ENCODE assay signal across 9 cellular contexts in genomic region chr3:38133557-38134405, GRCh38. TPM values are rescaled to one million over a fixed set of nuclear protein-coding genes. Genes with fewer than 3 reads are reported as not detected.
DNase-seq lines count a peak whose midpoint lies in the region; ATAC-seq, FAIRE-seq and TF ChIP-seq lines count a peak whose summit lies in the region.
"Had no signal": no experiment of that assay in that cellular context is flagged by ENCODE, and none has a peak within 500 bp of the region (broad histone marks: within the 10 kb centered on the region; RNA-seq: fewer than 3 reads in every experiment).

No MANE protein-coding gene starts in this region.

- ATAC-seq in T-helper 17 cell (no peak), HG03439 (IDR thresholded peaks at IDR 0.05; ENCODE audit: unreplicated experiment) (no peak)

- no peaks in the 10 kb centered on the region for H3K27me3 Mint-ChIP-seq in T-helper 17 cell
- H3K27me3 Mint-ChIP-seq in progenitor cell of endocrine pancreas: no peaks in the 10 kb centered on the region

- no peak for FAIRE-seq in kidney (lab: Jason Lieb, UNC)

- intact Hi-C loops in kidney (cut with DNase I): no loop called here

- H3K4me3 ChIP-seq in kidney (ENCODE audit: low read length in 2 of 2): peak overlapping the region in 1 of 2 donors; percentile 82
- H3K4me3 ChIP-seq: esophagus muscularis mucosa, testis had no signal

- peaks cover 39 to 53% of the 10 kb centered on the region in 2 donors for H3K4me1 ChIP-seq in kidney (ENCODE audit: control insufficient read depth in 1 of 2, insufficient read depth in 1 of 2, low read depth in 1 of 2, low read length in 2 of 2)

- H3K36me3 ChIP-seq in kidney (ENCODE audit: control insufficient read depth in 1 of 2, insufficient read depth in 2 of 2, low read length in 2 of 2): peaks cover 24 to 52% of the 10 kb centered on the region in 2 donors

- H3K9ac ChIP-seq in kidney (ENCODE audit: low read length in 2 of 2): peak overlapping the region in 1 of 2 donors; percentile 80

- H3K9me3 ChIP-seq in T-helper 17 cell (ENCODE audit: control insufficient read depth, low read length, poor library complexity, severe bottlenecking): no peaks in the 10 kb centered on the region
- no peaks in the 10 kb centered on the region for H3K9me3 ChIP-seq in kidney (ENCODE audit: control insufficient read depth in 1 of 2, low read length in 2 of 2)
- H3K9me3 ChIP-seq: esophagus muscularis mucosa, testis had no signal

- H3K4me1 Mint-ChIP-seq in T-helper 17 cell (peaks cover 52% of the 10 kb centered on the region), progenitor cell of endocrine pancreas (ENCODE audit: low read depth) (peaks cover 50% of the 10 kb centered on the region)

- H3K36me3 Mint-ChIP-seq in T-helper 17 cell (ENCODE audit: low read depth) (peaks cover 6% of the 10 kb centered on the region), progenitor cell of endocrine pancreas (ENCODE audit: insufficient read depth) (peaks cover 10% of the 10 kb centered on the region)

- peak; percentile 22 for DNase-seq in ELR (ENCODE audit: low read depth)
- no peak for DNase-seq in T-helper 17 cell
- DNase-seq in kidney: no peak
- DNase-seq in progenitor cell of endocrine pancreas (ENCODE audit: low spot score, unreplicated experiment): no peak
- no peak for DNase-seq in hepatic stellate cell (ENCODE audit: low spot score)
- no peak for DNase-seq in NCI-H187 treated with DMSO at 0.1 percent for 48 hours (lab: John Stamatoyannopoulos, UW)
- DNase-seq: testis had no signal

- H3K27ac Mint-ChIP-seq in T-helper 17 cell (peak overlapping the region; percentile 97), progenitor cell of endocrine pancreas (peak overlapping the region; percentile 58)

- H3K27ac ChIP-seq in kidney (ENCODE audit: low read depth in 2 of 2, low read length in 2 of 2): peak overlapping the region; percentile 61 to 74
- H3K27ac ChIP-seq: esophagus muscularis mucosa, testis had no signal

- TF ChIP-seq CTCF in kidney (IDR thresholded peaks at IDR 0.05; ENCODE audit: borderline replicate concordance, extremely low read depth, insufficient read depth): no peak
- no peak for TF ChIP-seq CTCF in progenitor cell of endocrine pancreas (IDR thresholded peaks at IDR 0.05; ENCODE audit: unreplicated experiment)

- H3K4me3 Mint-ChIP-seq in T-helper 17 cell (peak overlapping the region; percentile 67), progenitor cell of endocrine pancreas (ENCODE audit: low read depth) (peak overlapping the region; percentile 56)

- H3K9me3 Mint-ChIP-seq in progenitor cell of endocrine pancreas (ENCODE audit: low read depth): no peaks in the 10 kb centered on the region

RNA-seq across cellular contexts. Expression of gene ACAA1, which starts 3.1 kb away (rescaled TPM):
- total RNA-seq in T-helper 17 cell (10 to 100 TPM; 78.2 to 79.3 TPM), kidney (90.0 TPM), progenitor cell of endocrine pancreas (97.8 and 104 TPM in 2 replicates)
- 566 TPM for polyA plus RNA-seq in kidney (ENCODE audit: insufficient read depth, low read depth, low replicate concordance)

RNA-seq across cellular contexts. Expression of gene MYD88, which starts 4.7 kb away (rescaled TPM):
- 10 to 100 TPM; 44.0 to 45.5 TPM for total RNA-seq in T-helper 17 cell
- 34.5 TPM for total RNA-seq in kidney
- 20.8 TPM for polyA plus RNA-seq in kidney (ENCODE audit: insufficient read depth, low read depth, low replicate concordance)
- total RNA-seq in progenitor cell of endocrine pancreas: 23.9 and 24.2 TPM in 2 replicates

RNA-seq across cellular contexts. Expression of gene OXSR1, which starts 31.6 kb away (rescaled TPM):
- total RNA-seq in T-helper 17 cell (10 to 100 TPM; 39.8 to 51.9 TPM), kidney (40.0 TPM), progenitor cell of endocrine pancreas (55.5 and 56.3 TPM in 2 replicates)
- 16.7 TPM for polyA plus RNA-seq in kidney (ENCODE audit: insufficient read depth, low read depth, low replicate concordance)
